Comparison of ENCODE assay signal across 18 cellular contexts in genomic region chr17:33055171-33055611, GRCh38.
"Had no signal": no experiment of that assay in that cellular context is flagged by ENCODE, and none has a peak within 500 bp of the region (broad histone marks: within the 10 kb centered on the region; RNA-seq: fewer than 3 reads in every experiment).

No MANE protein-coding gene starts in this region.

- H3K4me3 ChIP-seq: body of pancreas, ovary, psoas muscle, sigmoid colon had no signal

- ATAC-seq: activated CD4-positive, CD25-positive, alpha-beta regulatory T cell treated with anti-CD3 and anti-CD28 coated beads, Interleukin-2, amount 50 U/mL, for 24 hours; activated CD8-positive, alpha-beta T cell treated with anti-CD3 and anti-CD28 coated beads, Interleukin-2, amount 10 ng/mL, durations not matched to agents 7 days and 5 days; body of pancreas; esophagus mucosa; left lobe of liver; psoas muscle; stimulated activated naive B cell treated with anti-CD40 and anti-IgM and Interleukin-4, amounts not matched to agents 10 μg/mL and 1 μg/mL and 100 μg/mL, for 72 hours had no signal

- H3K36me3 ChIP-seq: ovary, sigmoid colon had no signal

- H3K27me3 ChIP-seq: body of pancreas, ovary had no signal

- H3K27ac ChIP-seq: body of pancreas, ovary, psoas muscle, sigmoid colon had no signal

- DNase-seq: activated CD4-positive, alpha-beta T cell treated with anti-CD3 and anti-CD28 coated beads, Interleukin-2, amount 10 ng/mL, durations not matched to agents 7 days and 5 days; activated CD8-positive, alpha-beta T cell treated with anti-CD3 and anti-CD28 coated beads, Interleukin-2, amount 10 ng/mL, durations not matched to agents 7 days and 5 days; activated naive CD4-positive, alpha-beta T cell treated with Interleukin-2 at 50 U/mL for 16 hours; activated naive CD8-positive, alpha-beta T cell treated with anti-CD3 and anti-CD28 coated beads, Interleukin-2, amount 10 ng/mL, durations not matched to agents 7 days and 5 days; activated T-cell treated with anti-CD3 and anti-CD28 coated beads, Interleukin-2, amount 50 U/mL, for 24 hours; amygdala; body of pancreas; mammary epithelial cell; naive B cell; ovary; psoas muscle; sigmoid colon; stimulated activated naive B cell treated with anti-CD40 and anti-IgM and Interleukin-4, amounts not matched to agents 10 μg/mL and 1 μg/mL and 100 μg/mL, for 72 hours; T-helper 1 cell; T-helper 9 cell had no signal

- H3K4me1 ChIP-seq: body of pancreas, psoas muscle, sigmoid colon had no signal

- H3K9me3 ChIP-seq: body of pancreas, ovary, psoas muscle, sigmoid colon had no signal
